In the genomic region with DNA sequence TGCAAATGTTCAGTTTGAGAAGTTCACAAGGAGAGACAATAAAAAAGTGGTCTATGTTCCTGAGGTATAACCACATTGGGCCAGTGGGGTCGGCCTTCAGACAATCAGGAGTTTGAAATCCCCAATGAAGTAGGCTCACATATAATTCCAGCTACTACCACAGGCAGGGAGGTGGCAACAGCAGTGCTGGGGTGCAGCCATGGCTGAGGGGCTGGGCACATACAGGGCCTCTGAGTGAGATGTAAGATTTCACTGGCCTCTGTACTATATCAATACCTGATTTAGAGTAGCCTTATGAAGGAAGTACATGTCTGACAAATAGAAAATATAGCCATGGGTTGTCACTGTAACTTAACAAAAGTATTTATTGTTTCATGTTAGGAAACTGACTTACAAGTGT, we compare ENCODE assay signal across 24 cellular contexts.
DNase-seq lines count a peak whose midpoint lies in the region; ATAC-seq, FAIRE-seq and TF ChIP-seq lines count a peak whose summit lies in the region.
"Had no signal": no experiment of that assay in that cellular context is flagged by ENCODE, and none has a peak within 500 bp of the region (broad histone marks: within the 10 kb centered on the region; RNA-seq: fewer than 3 reads in every experiment).

No MANE protein-coding gene starts in this region.

- H3K9me3 ChIP-seq in kidney (ENCODE audit: control insufficient read depth in 1 of 2, low read length in 2 of 2) (no peaks in the 10 kb centered on the region), adrenal gland (replicated peaks in 1 of 3) (no peaks in the 10 kb centered on the region)
- H3K9me3 ChIP-seq: A549; BLaER1 treated with 17β-estradiol and CSF1 and Interleukin-3, amounts not matched to agents 10 nM and 100 nM; Caco-2 had no signal

- no peak overlapping the region for H3K27ac Mint-ChIP-seq in activated CD4-positive, alpha-beta T cell treated with anti-CD3 and anti-CD28 coated beads for 36 hours
- H3K27ac Mint-ChIP-seq: B cell; CD4-positive, alpha-beta T cell; CD8-positive, alpha-beta T cell had no signal

- no peak overlapping the region for H2BK15ac ChIP-seq in mesendoderm (replicated peaks; ENCODE audit: low read depth)

- no peaks in the 10 kb centered on the region for H3K27me3 Mint-ChIP-seq in activated CD4-positive, alpha-beta T cell treated with anti-CD3 and anti-CD28 coated beads for 36 hours
- H3K27me3 Mint-ChIP-seq: B cell; CD4-positive, alpha-beta T cell had no signal

- H3K4me1 ChIP-seq in kidney (ENCODE audit: control insufficient read depth in 1 of 2, insufficient read depth in 1 of 2, low read depth in 1 of 2, low read length in 2 of 2) (no peaks in the 10 kb centered on the region), mesendoderm (ENCODE audit: control insufficient read depth, low read depth, low read length) (no peaks in the 10 kb centered on the region), adrenal gland (replicated peaks in 1 of 2) (peaks cover 0 to 24% of the 10 kb centered on the region in 2 donors)
- H3K4me1 ChIP-seq: A549; BLaER1 treated with 17β-estradiol and CSF1 and Interleukin-3, amounts not matched to agents 10 nM and 100 nM had no signal

- H3K4ac ChIP-seq in mesendoderm (ENCODE audit: low read depth, low read length), result no peak overlapping the region

- H3K4me2 ChIP-seq in mesendoderm (ENCODE audit: low read length), result no peak overlapping the region
- H3K4me2 ChIP-seq: A549; BLaER1 treated with 17β-estradiol and CSF1 and Interleukin-3, amounts not matched to agents 10 nM and 100 nM had no signal

- no peak for TF ChIP-seq POLR2A in adrenal gland (IDR thresholded peaks at IDR 0.05)

- no CpG with 5 or more reads among the region's 1 CpG for WGBS in mesendoderm (ENCODE audit: extremely low coverage, insufficient coverage, low lambda C conversion rate)
- WGBS in adrenal gland, 4 donors, result 86 to 100% (median 93%) methylated on average over 1 of the region's 1 CpG

- FAIRE-seq in kidney (lab: Jason Lieb, UNC), result no peak
- FAIRE-seq: A549, D721Med, GM12891, GM18507, GM19239 had no signal

- H3K9me3 Mint-ChIP-seq in activated CD4-positive, alpha-beta T cell treated with anti-CD3 and anti-CD28 coated beads for 36 hours (ENCODE audit: low read depth), result no peaks in the 10 kb centered on the region
- H3K9me3 Mint-ChIP-seq: CD4-positive, alpha-beta T cell; CD8-positive, alpha-beta T cell had no signal

- no peaks in the 10 kb centered on the region for H3K4me1 Mint-ChIP-seq in activated CD4-positive, alpha-beta T cell treated with anti-CD3 and anti-CD28 coated beads for 36 hours
- H3K4me1 Mint-ChIP-seq: B cell had no signal

- no peaks in the 10 kb centered on the region for H3K36me3 ChIP-seq in kidney (ENCODE audit: control insufficient read depth in 1 of 2, insufficient read depth in 2 of 2, low read length in 2 of 2)
- H3K36me3 ChIP-seq in mesendoderm (ENCODE audit: control insufficient read depth, insufficient read depth, low read length), result no peaks in the 10 kb centered on the region
- no peaks in the 10 kb centered on the region for H3K36me3 ChIP-seq in adrenal gland (replicated peaks in 1 of 2)

- in situ Hi-C loops in G401 (cut with HindIII; ENCODE audit: low sequenced_read_pairs), result no loop called here

- no peaks in the 10 kb centered on the region for H3K36me3 Mint-ChIP-seq in activated CD4-positive, alpha-beta T cell treated with anti-CD3 and anti-CD28 coated beads for 36 hours (ENCODE audit: low read depth)

- H3K9ac ChIP-seq in kidney (ENCODE audit: low read length in 2 of 2) (no peak overlapping the region), mesendoderm (ENCODE audit: low read length) (no peak overlapping the region)
- H3K9ac ChIP-seq: BLaER1 treated with 17β-estradiol and CSF1 and Interleukin-3, amounts not matched to agents 10 nM and 100 nM had no signal

- no peaks in the 10 kb centered on the region for H3K79me2 ChIP-seq in mesendoderm (ENCODE audit: control insufficient read depth, insufficient read depth, low read length)

- peak overlapping the region; percentile 76 for H4K8ac ChIP-seq in mesendoderm (ENCODE audit: low read depth, low read length)

- DNase-seq in G401 (ENCODE audit: low spot score) (peak; percentile 10), kidney (peak; percentile 54), mesendoderm (no peak), adrenal gland (no peak), GM03348 (ENCODE audit: low spot score) (no peak)
- DNase-seq in activated CD4-positive, alpha-beta T cell treated with anti-CD3 and anti-CD28 coated beads for 36 hours, result no peak
- DNase-seq: AML-193; Caco-2; Calu3; CD4-positive, alpha-beta T cell; CD8-positive, alpha-beta T cell; DMS79 treated with DMSO at 0.1 percent for 48 hours; GDM1 had no signal

- POLR2A ChIA-PET in activated CD4-positive, alpha-beta T cell treated with anti-CD3 and anti-CD28 coated beads for 36 hours (lab: Charles Lee), result no interaction called here

- CTCF ChIA-PET in activated CD4-positive, alpha-beta T cell treated with anti-CD3 and anti-CD28 coated beads for 36 hours (lab: Charles Lee), result interaction anchor here (0.8 to 1.0 kb wide), 2 partner anchors 14 to 42 kb away, joined by 3 read pairs; no protein-coding TSS in a partner anchor

- H3K4me3 ChIP-seq in kidney (ENCODE audit: low read length in 2 of 2), result no peak overlapping the region
- H3K4me3 ChIP-seq in mesendoderm (ENCODE audit: low read length), result no peak overlapping the region
- H3K4me3 ChIP-seq in adrenal gland, result no peak overlapping the region
- H3K4me3 ChIP-seq: A549; BLaER1 treated with 17β-estradiol and CSF1 and Interleukin-3, amounts not matched to agents 10 nM and 100 nM had no signal

- no peak overlapping the region for H3K18ac ChIP-seq in mesendoderm (ENCODE audit: low read length)

- H3K56ac ChIP-seq in mesendoderm (ENCODE audit: low read length), result no peak overlapping the region

- no peaks in the 10 kb centered on the region for H3K79me1 ChIP-seq in mesendoderm (ENCODE audit: low read length)

- H3K27ac ChIP-seq in VCaP, result peak overlapping the region; percentile 71
- no peak overlapping the region for H3K27ac ChIP-seq in kidney (ENCODE audit: low read depth in 2 of 2, low read length in 2 of 2)
- no peak overlapping the region for H3K27ac ChIP-seq in mesendoderm (ENCODE audit: low read depth, low read length)
- no peak overlapping the region for H3K27ac ChIP-seq in adrenal gland
- H3K27ac ChIP-seq: 22Rv1; A549; BLaER1 treated with 17β-estradiol and CSF1 and Interleukin-3, amounts not matched to agents 10 nM and 100 nM; C4-2B had no signal

- H3K27me3 ChIP-seq in mesendoderm (ENCODE audit: insufficient read depth, low read length, poor library complexity), result no peaks in the 10 kb centered on the region
- no peaks in the 10 kb centered on the region for H3K27me3 ChIP-seq in adrenal gland
- H3K27me3 ChIP-seq: BLaER1 treated with 17β-estradiol and CSF1 and Interleukin-3, amounts not matched to agents 10 nM and 100 nM had no signal

- H4K5ac ChIP-seq in mesendoderm (ENCODE audit: low read length), result no peak overlapping the region

- TF ChIP-seq CTCF in VCaP (conservative IDR thresholded peaks at IDR 0.05), result no peak
- TF ChIP-seq CTCF in kidney (IDR thresholded peaks at IDR 0.05; ENCODE audit: borderline replicate concordance, extremely low read depth, insufficient read depth), result no peak
- TF ChIP-seq CTCF in adrenal gland (IDR thresholded peaks at IDR 0.05), result no peak

- H2AK5ac ChIP-seq in mesendoderm (ENCODE audit: low read length), result no peak overlapping the region

- no peak overlapping the region for H3K4me3 Mint-ChIP-seq in activated CD4-positive, alpha-beta T cell treated with anti-CD3 and anti-CD28 coated beads for 36 hours
- H3K4me3 Mint-ChIP-seq: B cell; CD4-positive, alpha-beta T cell; CD8-positive, alpha-beta T cell had no signal

- no peak overlapping the region for H2BK120ac ChIP-seq in mesendoderm (ENCODE audit: low read depth, low read length)

- H2BK5ac ChIP-seq in mesendoderm (ENCODE audit: low read length), result no peak overlapping the region

- ATAC-seq in activated CD4-positive, alpha-beta T cell treated with anti-CD3 and anti-CD28 coated beads for 36 hours, result no peak
- no peak for ATAC-seq in GM18502 (IDR thresholded peaks at IDR 0.05; ENCODE audit: poor library complexity, unreplicated experiment)
- ATAC-seq: A549; CD8-positive, alpha-beta T cell had no signal

- intact Hi-C loops in kidney (cut with DNase I) (no loop called here), adrenal gland (cut with DNase I) (no loop called here)
- intact Hi-C loops in activated CD4-positive, alpha-beta T cell treated with anti-CD3 and anti-CD28 coated beads for 36 hours (cut with DNase I, micrococcal nuclease), result no loop called here

- H3K23ac ChIP-seq in mesendoderm (ENCODE audit: low read length), result no peak overlapping the region

Comparison
In these comparisons a context has a peak if more than half of its experiments do, and no peak if none do; other contexts are left out.
1. DNase-seq: peak in G401 (single experiment) and kidney (single experiment); none in mesendoderm (single experiment), adrenal gland (0 of 7), activated CD4-positive, alpha-beta T cell treated with anti-CD3 and anti-CD28 coated beads for 36 hours (single experiment) and GM03348 (single experiment).